ENCODE assay signal across 7 cellular contexts in genomic region chr1:169892819-169893644, GRCh38. TPM values are rescaled to one million over a fixed set of nuclear protein-coding genes. Genes with fewer than 3 reads are reported as not detected.
DNase-seq lines count a peak whose midpoint lies in the region; ATAC-seq and TF ChIP-seq lines count a peak whose summit lies in the region.

No MANE protein-coding gene starts in this region.

- in situ Hi-C loops in GM13977 (cut with MboI; ENCODE audit: low pct_unique_long_range_greater_than_20kb, low sequenced_read_pairs, unreplicated experiment) = no loop called here

- no peaks in the 10 kb centered on the region for H3K4me1 ChIP-seq in NT2/D1 (ENCODE audit: insufficient read depth, insufficient read length)

- ATAC-seq in HG02642 (IDR thresholded peaks at IDR 0.05; ENCODE audit: poor library complexity, unreplicated experiment) = peak; percentile 17
- peak; percentile 15 for ATAC-seq in left colon
- ATAC-seq in GM21526 (IDR thresholded peaks at IDR 0.05; ENCODE audit: low FRiP score, unreplicated experiment) = no peak

- no peaks in the 10 kb centered on the region for H3K9me3 ChIP-seq in NT2/D1 (ENCODE audit: insufficient read depth, low read length)

- TF ChIP-seq CTCF in GM13977 (IDR thresholded peaks at IDR 0.05; ENCODE audit: extremely low read depth, insufficient read depth, missing control alignments) (no peak), cardiac fibroblast (IDR thresholded peaks at IDR 0.05; ENCODE audit: low read depth, low read length) (no peak)

- no peaks in the 10 kb centered on the region for H3K27me3 ChIP-seq in NT2/D1 (ENCODE audit: insufficient read depth, insufficient read length)

- DNase-seq in GM13977 (ENCODE audit: low spot score) (peak; percentile 30), NT2/D1 (ENCODE audit: low read depth, low spot score) (no peak), cardiac fibroblast (ENCODE audit: low read depth in 2 of 2) (peak; percentile 41 to 49), left colon (peak; percentile 39 to 64)
- DNase-seq in stimulated activated CD8-positive, alpha-beta memory T cell treated with anti-CD3 and anti-CD28 coated beads, Interleukin-4, amount 100 ng/mL, for 48 hours = peak; percentile 50

- H3K36me3 ChIP-seq in NT2/D1 (ENCODE audit: insufficient read depth, insufficient read length, low read length) = peaks cover 7% of the 10 kb centered on the region

- intact Hi-C loops in left colon (cut with DNase I, micrococcal nuclease) = no loop called here

- H3K9ac ChIP-seq in NT2/D1 (ENCODE audit: insufficient read length, low read depth) = peak overlapping the region; percentile 91

- H3K4me3 ChIP-seq in NT2/D1 (ENCODE audit: insufficient read length, low read depth) (peak overlapping the region; percentile 79), cardiac fibroblast (replicated peaks in 1 of 2; ENCODE audit: low read depth in 2 of 2, low read length in 2 of 2) (peak overlapping the region; percentile 79)

RNA-seq across cellular contexts. Expression of gene SCYL3, which starts 0.7 kb away (rescaled TPM):
- 10 to 100 TPM; 14.7 to 15.4 TPM for total RNA-seq in left colon
